ENCODE assay signal across 22 cellular contexts in the genomic region with DNA sequence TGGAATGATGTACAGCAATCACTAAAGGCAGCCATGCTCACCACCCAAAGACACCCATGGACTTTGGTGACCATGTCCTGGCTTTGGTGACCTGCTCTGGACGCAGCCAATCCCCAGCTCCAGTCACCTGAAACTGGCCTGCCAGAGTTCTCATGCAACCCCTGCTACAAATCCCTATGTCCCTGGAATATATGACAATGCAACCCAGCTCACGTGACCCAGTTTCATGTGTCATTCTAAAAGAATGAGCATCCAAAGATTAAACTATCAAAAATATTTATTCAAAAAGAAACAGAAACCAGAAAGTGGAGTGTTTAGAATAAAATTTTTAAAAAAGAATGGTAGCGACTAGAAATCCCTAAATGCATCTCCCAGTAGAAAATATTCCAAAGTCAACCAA.
DNase-seq lines count a peak whose midpoint lies in the region; ATAC-seq and TF ChIP-seq lines count a peak whose summit lies in the region.
"Had no signal": no experiment of that assay in that cellular context is flagged by ENCODE, and none has a peak within 500 bp of the region (broad histone marks: within the 10 kb centered on the region; RNA-seq: fewer than 3 reads in every experiment).

No MANE protein-coding gene starts in this region.

- H3K79me1 ChIP-seq in mesenchymal stem cell (replicated peaks; ENCODE audit: low read length, poor library complexity, severe bottlenecking) = no peaks in the 10 kb centered on the region

- no peak overlapping the region for H3K9ac ChIP-seq in mesenchymal stem cell (ENCODE audit: low read length)
- H3K9ac ChIP-seq: parathyroid adenoma had no signal

- no peak overlapping the region for H3K4me3 Mint-ChIP-seq in activated naive CD4-positive, alpha-beta T cell treated with anti-CD3 and anti-CD28 coated beads for 36 hours
- H3K4me3 Mint-ChIP-seq: activated T-cell treated with anti-CD3 and anti-CD28 coated beads, Interleukin-2, amount 50 U/mL, for 24 hours; central memory CD8-positive, alpha-beta T cell; nephron progenitor cell had no signal

- DNase-seq in AG20443 (ENCODE audit: low spot score) (peak; percentile 32), M059J (ENCODE audit: low read depth) (peak; percentile 58), choroid plexus epithelial cell (ENCODE audit: low read depth) (peak; percentile 59), mesenchymal stem cell (peak; percentile 33), amygdala (lab: John Stamatoyannopoulos, UW) (no peak)
- no peak for DNase-seq in activated naive CD4-positive, alpha-beta T cell treated with anti-CD3 and anti-CD28 coated beads for 36 hours
- DNase-seq in activated naive CD4-positive, alpha-beta T cell treated with anti-CD3 and anti-CD28 coated beads, Interleukin-2, amount 50 U/mL, for 72 hours (ENCODE audit: low spot score in 2 of 2) = no peak
- DNase-seq: activated T-cell treated with anti-CD3 and anti-CD28 coated beads, Interleukin-2, amount 50 U/mL, for 24 hours; KG1; nephron progenitor cell; right cardiac atrium; SIG-M5; stimulated activated CD4-positive, alpha-beta T cell treated with anti-CD3 and anti-CD28 coated beads, Interleukin-12 subunit alpha, Interleukin-12 subunit beta, amount 100 ng/mL, for 4 hours; stimulated activated CD4-positive, alpha-beta T cell treated with anti-CD3 and anti-CD28 coated beads, Interleukin-4, amount 100 ng/mL, for 4 hours; stimulated activated naive CD4-positive, alpha-beta T cell; T-helper 1 cell; uterus had no signal

- H3K23ac ChIP-seq in mesenchymal stem cell (ENCODE audit: low read length in 2 of 2) = no peak overlapping the region

- CTCF ChIA-PET in activated naive CD4-positive, alpha-beta T cell treated with anti-CD3 and anti-CD28 coated beads for 36 hours (lab: Charles Lee) = interaction anchor here (0.6 kb wide), 1 partner anchor 70 kb away, joined by 3 read pairs; no protein-coding TSS in a partner anchor

- H3K36me3 ChIP-seq in mesenchymal stem cell (ENCODE audit: control insufficient read depth in 1 of 2, insufficient read depth in 2 of 2, low read depth in 1 of 2, low read length in 2 of 2) = no peaks in the 10 kb centered on the region
- H3K36me3 ChIP-seq: gastroesophageal sphincter, thoracic aorta, uterus had no signal

- H3K4ac ChIP-seq in mesenchymal stem cell (ENCODE audit: low read depth in 1 of 2, low read length in 2 of 2) = no peak overlapping the region

- no peaks in the 10 kb centered on the region for H3K9me3 ChIP-seq in mesenchymal stem cell (ENCODE audit: control insufficient read depth, low read length)
- H3K9me3 ChIP-seq: gastroesophageal sphincter, thoracic aorta, uterus had no signal

- no peaks in the 10 kb centered on the region for H3K36me3 Mint-ChIP-seq in activated naive CD4-positive, alpha-beta T cell treated with anti-CD3 and anti-CD28 coated beads for 36 hours (ENCODE audit: low read depth)
- H3K36me3 Mint-ChIP-seq in activated naive CD4-positive, alpha-beta T cell treated with anti-CD3 and anti-CD28 coated beads, Interleukin-2, amount 50 U/mL, for 72 hours = no peaks in the 10 kb centered on the region

- no peaks in the 10 kb centered on the region for H3K27me3 Mint-ChIP-seq in activated naive CD4-positive, alpha-beta T cell treated with anti-CD3 and anti-CD28 coated beads for 36 hours (ENCODE audit: low read depth)
- H3K27me3 Mint-ChIP-seq: central memory CD8-positive, alpha-beta T cell had no signal

- no peak overlapping the region for H3K27ac Mint-ChIP-seq in activated naive CD4-positive, alpha-beta T cell treated with anti-CD3 and anti-CD28 coated beads for 36 hours
- no peak overlapping the region for H3K27ac Mint-ChIP-seq in activated naive CD4-positive, alpha-beta T cell treated with anti-CD3 and anti-CD28 coated beads, Interleukin-2, amount 50 U/mL, for 72 hours
- H3K27ac Mint-ChIP-seq: activated T-cell treated with anti-CD3 and anti-CD28 coated beads, Interleukin-2, amount 50 U/mL, for 24 hours; nephron progenitor cell had no signal

- peaks cover 10% of the 10 kb centered on the region for H3K4me1 ChIP-seq in mesenchymal stem cell (ENCODE audit: control insufficient read depth, insufficient read depth, low read depth, low read length)
- H3K4me1 ChIP-seq: gastroesophageal sphincter, parathyroid adenoma, uterus had no signal

- no peak overlapping the region for H2BK5ac ChIP-seq in mesenchymal stem cell (ENCODE audit: low read depth, low read length, poor library complexity, severe bottlenecking)

- no peaks in the 10 kb centered on the region for H3K4me1 Mint-ChIP-seq in activated naive CD4-positive, alpha-beta T cell treated with anti-CD3 and anti-CD28 coated beads for 36 hours (ENCODE audit: low read depth)
- H3K4me1 Mint-ChIP-seq: central memory CD8-positive, alpha-beta T cell had no signal

- no peak overlapping the region for H3K27ac ChIP-seq in mesenchymal stem cell (ENCODE audit: low read length, poor library complexity, severe bottlenecking)
- H3K27ac ChIP-seq: gastroesophageal sphincter, parathyroid adenoma, thoracic aorta, uterus had no signal

- no peak overlapping the region for H2BK12ac ChIP-seq in mesenchymal stem cell (ENCODE audit: low read length in 2 of 2)

- peaks cover 0 to 43% of the 10 kb centered on the region in 2 experiments for H3K27me3 ChIP-seq in mesenchymal stem cell (ENCODE audit: control insufficient read depth in 1 of 2, insufficient read depth in 1 of 2, low read length in 2 of 2)
- H3K27me3 ChIP-seq: gastroesophageal sphincter, uterus had no signal

- H2AFZ ChIP-seq in mesenchymal stem cell (ENCODE audit: low read depth, low read length) = no peak overlapping the region
- H2AFZ ChIP-seq: parathyroid adenoma had no signal

- WGBS in mesenchymal stem cell = 93% methylated on average over 1 of the region's 3 CpGs

- no peak for ATAC-seq in activated naive CD4-positive, alpha-beta T cell treated with anti-CD3 and anti-CD28 coated beads, Interleukin-2, amount 50 U/mL, for 72 hours
- ATAC-seq in HG02678 (IDR thresholded peaks at IDR 0.05; ENCODE audit: unreplicated experiment) = no peak
- ATAC-seq: gastroesophageal sphincter, right cardiac atrium had no signal

- intact Hi-C loops in activated naive CD4-positive, alpha-beta T cell treated with anti-CD3 and anti-CD28 coated beads for 36 hours (cut with micrococcal nuclease) = no loop called here

- no peak overlapping the region for H2BK120ac ChIP-seq in mesenchymal stem cell (ENCODE audit: low read depth, low read length)

- H3K4me3 ChIP-seq in choroid plexus epithelial cell (ENCODE audit: low read depth, low read length) (no peak overlapping the region), mesenchymal stem cell (ENCODE audit: insufficient read depth in 1 of 2, low read depth in 1 of 2, low read length in 2 of 2) (peak overlapping the region in 1 of 2 experiments; percentile 46)
- H3K4me3 ChIP-seq: gastroesophageal sphincter, thoracic aorta, uterus had no signal

- H3K9me3 Mint-ChIP-seq in activated naive CD4-positive, alpha-beta T cell treated with anti-CD3 and anti-CD28 coated beads for 36 hours = no peaks in the 10 kb centered on the region
- peaks cover 0 to 4% of the 10 kb centered on the region in 2 donors for H3K9me3 Mint-ChIP-seq in activated naive CD4-positive, alpha-beta T cell treated with anti-CD3 and anti-CD28 coated beads, Interleukin-2, amount 50 U/mL, for 72 hours
- H3K9me3 Mint-ChIP-seq: activated T-cell treated with anti-CD3 and anti-CD28 coated beads, Interleukin-2, amount 50 U/mL, for 24 hours; nephron progenitor cell had no signal

- H4K8ac ChIP-seq in mesenchymal stem cell (ENCODE audit: low read length) = no peak overlapping the region

- peak overlapping the region; percentile 29 for H3K4me2 ChIP-seq in mesenchymal stem cell (ENCODE audit: low read length, poor library complexity, severe bottlenecking)

- H3K18ac ChIP-seq in mesenchymal stem cell (ENCODE audit: low read depth in 1 of 2, low read length in 2 of 2) = no peak overlapping the region

- no peak for TF ChIP-seq CTCF in choroid plexus epithelial cell (conservative IDR thresholded peaks at IDR 0.05; ENCODE audit: low read depth, low read length)

- no peak overlapping the region for H4K91ac ChIP-seq in mesenchymal stem cell (ENCODE audit: low read length)

- no peak overlapping the region for H2BK15ac ChIP-seq in mesenchymal stem cell (ENCODE audit: low read depth, poor library complexity, severe bottlenecking)

- no peak overlapping the region for H2AK5ac ChIP-seq in mesenchymal stem cell (ENCODE audit: low read length, severe bottlenecking)

- no peak overlapping the region for H3K14ac ChIP-seq in mesenchymal stem cell (ENCODE audit: low read length in 2 of 2)

Comparison
In these comparisons a context has a peak if more than half of its experiments do, and no peak if none do; other contexts are left out.
1. DNase-seq: peak in AG20443 (single experiment), M059J (single experiment), choroid plexus epithelial cell (single experiment) and mesenchymal stem cell (single experiment); none in activated naive CD4-positive, alpha-beta T cell treated with anti-CD3 and anti-CD28 coated beads for 36 hours (single experiment), activated naive CD4-positive, alpha-beta T cell treated with anti-CD3 and anti-CD28 coated beads, Interleukin-2, amount 50 U/mL, for 72 hours (0 of 2) and amygdala (0 of 56).